Comparison of ENCODE assay signal across 12 cellular contexts in the genomic region with DNA sequence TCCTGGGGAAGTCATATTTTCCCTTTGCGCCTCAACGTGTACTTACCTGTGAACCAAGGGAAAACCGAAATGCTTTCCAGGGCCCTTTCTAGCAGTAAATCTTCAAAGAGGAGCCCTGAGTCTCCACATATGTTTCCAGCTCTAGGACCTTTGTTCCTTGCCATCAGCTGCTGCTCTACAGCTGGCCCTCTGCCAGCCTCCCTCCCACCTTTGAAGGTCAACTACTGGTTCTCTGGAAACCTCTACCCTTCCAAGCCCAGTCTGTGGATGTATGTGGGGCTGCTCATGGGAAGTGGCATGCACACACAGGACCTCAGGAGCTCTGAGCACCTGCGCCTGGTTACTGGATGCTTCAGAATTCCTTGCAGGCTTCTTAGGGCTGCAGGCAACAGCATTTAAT.
"Had no signal": no experiment of that assay in that cellular context is flagged by ENCODE, and none has a peak within 500 bp of the region (broad histone marks: within the 10 kb centered on the region; RNA-seq: fewer than 3 reads in every experiment).

No MANE protein-coding gene starts in this region.

- H3K4me1 ChIP-seq: transverse colon, uterus had no signal

- H3K4me3 ChIP-seq: dorsolateral prefrontal cortex, ovary, transverse colon, uterus had no signal

- DNase-seq: activated CD4-positive, alpha-beta T cell treated with anti-CD3 and anti-CD28 coated beads, Interleukin-2, amount 50 U/mL, for 48 hours; amygdala; caudate nucleus; dorsolateral prefrontal cortex; mesendoderm; naive thymus-derived CD8-positive, alpha-beta T cell; stimulated activated CD4-positive, alpha-beta T cell treated with anti-CD3 and anti-CD28 coated beads, Interleukin-2, amount 100 ng/mL, for 24 hours; stimulated activated naive CD8-positive, alpha-beta T cell treated with anti-CD3 and anti-CD28 coated beads, Interleukin-15, Interleukin-2, amounts not matched to agents 100 U/mL and 50 U/mL, for 24 hours; transverse colon; uterus; WERI-Rb-1 had no signal

- H3K27ac ChIP-seq: dorsolateral prefrontal cortex, ovary, transverse colon, uterus, WERI-Rb-1 had no signal

- H3K36me3 ChIP-seq: ovary, transverse colon, uterus, WERI-Rb-1 had no signal

- H3K9me3 ChIP-seq: ovary, transverse colon, uterus had no signal

- H3K27me3 ChIP-seq: dorsolateral prefrontal cortex, ovary, transverse colon, uterus had no signal
